13 cellular contexts compared by ENCODE assay signal in genomic region chr14:100038065-100038464, GRCh38. TPM values are rescaled to one million over a fixed set of nuclear protein-coding genes. Genes with fewer than 3 reads are reported as not detected.
DNase-seq lines count a peak whose midpoint lies in the region; ATAC-seq and TF ChIP-seq lines count a peak whose summit lies in the region.
"Had no signal": no experiment of that assay in that cellular context is flagged by ENCODE, and none has a peak within 500 bp of the region (broad histone marks: within the 10 kb centered on the region; RNA-seq: fewer than 3 reads in every experiment).

No MANE protein-coding gene starts in this region.

- in situ Hi-C loops in mammary epithelial cell (cut with MboI; ENCODE audit: low sequenced_read_pairs in 2 of 2), result no loop called here

- intact Hi-C loops in breast epithelium (cut with DNase I; ENCODE audit: low total_unique reads) (no loop called here), mammary epithelial cell (cut with micrococcal nuclease) (no loop called here)

- peak overlapping the region; percentile 30 to 50 for H3K27ac ChIP-seq in breast epithelium
- H3K27ac ChIP-seq in mammary epithelial cell (ENCODE audit: insufficient read depth, low read depth, low read length), result no peak overlapping the region
- H3K27ac ChIP-seq: BLaER1 treated with 17β-estradiol and CSF1 and Interleukin-3, amounts not matched to agents 10 nM and 100 nM had no signal

- H3K9me3 ChIP-seq in breast epithelium (no peaks in the 10 kb centered on the region), mammary epithelial cell (replicated peaks; ENCODE audit: insufficient read depth, low read length) (no peaks in the 10 kb centered on the region)
- H3K9me3 ChIP-seq: BLaER1 treated with 17β-estradiol and CSF1 and Interleukin-3, amounts not matched to agents 10 nM and 100 nM had no signal

- no peak for ATAC-seq in stimulated activated naive CD8-positive, alpha-beta T cell treated with anti-CD3 and anti-CD28 coated beads, Interleukin-15, amount 100 ng/mL, for 72 hours
- ATAC-seq: GM12878, HCT116 had no signal

- peaks cover 0 to under 1% of the 10 kb centered on the region in 2 donors for H3K4me1 ChIP-seq in breast epithelium
- H3K4me1 ChIP-seq in mammary epithelial cell (ENCODE audit: insufficient read depth, low read length), result peaks cover 16% of the 10 kb centered on the region

- H4K20me1 ChIP-seq in mammary epithelial cell (ENCODE audit: insufficient read depth, low read length), result no peaks in the 10 kb centered on the region

- no peaks in the 10 kb centered on the region for H3K27me3 ChIP-seq in breast epithelium
- H3K27me3 ChIP-seq in mammary epithelial cell (ENCODE audit: insufficient read depth, low read length), result no peaks in the 10 kb centered on the region
- H3K27me3 ChIP-seq: BLaER1 treated with 17β-estradiol and CSF1 and Interleukin-3, amounts not matched to agents 10 nM and 100 nM had no signal

- H3K4me3 Mint-ChIP-seq in brain (no peak overlapping the region), mesothelial cell of epicardium (no peak overlapping the region)
- no peak overlapping the region for H3K4me3 Mint-ChIP-seq in stimulated activated naive CD8-positive, alpha-beta T cell treated with anti-CD3 and anti-CD28 coated beads, Interleukin-15, amount 100 ng/mL, for 72 hours
- H3K4me3 Mint-ChIP-seq: CD4-positive, alpha-beta T cell had no signal

- H3K27ac Mint-ChIP-seq in brain (peak overlapping the region in 3 of 5 experiments; percentile 9 to 46 (median 44)), mesothelial cell of epicardium (peak overlapping the region; percentile 54)
- H3K27ac Mint-ChIP-seq in stimulated activated naive CD8-positive, alpha-beta T cell treated with anti-CD3 and anti-CD28 coated beads, Interleukin-15, amount 100 ng/mL, for 72 hours, result no peak overlapping the region
- H3K27ac Mint-ChIP-seq: CD4-positive, alpha-beta T cell had no signal

- dilution Hi-C loops in mammary epithelial cell (cut with HindIII; ENCODE audit: low sequenced_read_pairs), result no loop called here

- peaks cover 8% of the 10 kb centered on the region for H3K79me2 ChIP-seq in mammary epithelial cell (ENCODE audit: insufficient read depth, low read length)

- peaks cover 0 to 2% (median 0%) of the 10 kb centered on the region in 5 experiments for H3K9me3 Mint-ChIP-seq in brain
- no peaks in the 10 kb centered on the region for H3K9me3 Mint-ChIP-seq in mesothelial cell of epicardium
- no peaks in the 10 kb centered on the region for H3K9me3 Mint-ChIP-seq in stimulated activated naive CD8-positive, alpha-beta T cell treated with anti-CD3 and anti-CD28 coated beads, Interleukin-15, amount 100 ng/mL, for 72 hours
- H3K9me3 Mint-ChIP-seq: CD4-positive, alpha-beta T cell had no signal

- no peak for DNase-seq in breast epithelium (ENCODE audit: low spot score in 2 of 2)
- no peak for DNase-seq in mammary epithelial cell
- DNase-seq in mesothelial cell of epicardium (ENCODE audit: low spot score in 2 of 2, unreplicated experiment in 2 of 2), result no peak
- no peak for DNase-seq in central memory CD4-positive, alpha-beta T cell
- DNase-seq in germinal center (ENCODE audit: low spot score), result no peak
- no peak for DNase-seq in stimulated activated naive CD8-positive, alpha-beta T cell treated with anti-CD3 and anti-CD28 coated beads, Interleukin-15, amount 100 ng/mL, for 72 hours
- DNase-seq: 8988T; AML-193; CD4-positive, alpha-beta T cell had no signal

- H3K36me3 Mint-ChIP-seq in brain, result peaks cover 14% of the 10 kb centered on the region
- no peaks in the 10 kb centered on the region for H3K36me3 Mint-ChIP-seq in mesothelial cell of epicardium

- no peaks in the 10 kb centered on the region for H3K36me3 ChIP-seq in breast epithelium
- H3K36me3 ChIP-seq in mammary epithelial cell (ENCODE audit: insufficient read depth, low read length), result no peaks in the 10 kb centered on the region

- WGBS in mammary epithelial cell (ENCODE audit: low coverage, missing lambda C conversion rate), result 98% methylated on average over 5 of the region's 5 CpGs

- peaks cover 59% of the 10 kb centered on the region for H3K4me1 Mint-ChIP-seq in brain
- peaks cover 60% of the 10 kb centered on the region for H3K4me1 Mint-ChIP-seq in mesothelial cell of epicardium
- H3K4me1 Mint-ChIP-seq in stimulated activated naive CD8-positive, alpha-beta T cell treated with anti-CD3 and anti-CD28 coated beads, Interleukin-15, amount 100 ng/mL, for 72 hours, result peaks cover 13% of the 10 kb centered on the region

- H2AFZ ChIP-seq in mammary epithelial cell (ENCODE audit: low read depth, low read length), result no peak overlapping the region

- H3K9ac ChIP-seq in mammary epithelial cell (ENCODE audit: insufficient read depth, low read length), result no peak overlapping the region
- H3K9ac ChIP-seq: BLaER1 treated with 17β-estradiol and CSF1 and Interleukin-3, amounts not matched to agents 10 nM and 100 nM had no signal

- no peak overlapping the region for H3K4me3 ChIP-seq in breast epithelium
- H3K4me3 ChIP-seq in mammary epithelial cell (replicated peaks in 1 of 3; ENCODE audit: insufficient read depth in 1 of 3, low read depth in 2 of 3, low read length in 3 of 3), result no peak overlapping the region
- H3K4me3 ChIP-seq: BLaER1 treated with 17β-estradiol and CSF1 and Interleukin-3, amounts not matched to agents 10 nM and 100 nM; GM12878 had no signal

- CTCF ChIA-PET in mammary epithelial cell (lab: Charles Lee; ENCODE audit: low non-redundant PET), result no interaction called here

- no peak for TF ChIP-seq POLR2A in breast epithelium (IDR thresholded peaks at IDR 0.05)

- TF ChIP-seq CTCF in breast epithelium (IDR thresholded peaks at IDR 0.05) (no peak), mammary epithelial cell (conservative IDR thresholded peaks at IDR 0.05 in 1 of 2, IDR thresholded peaks at IDR 0.05 in 1 of 2; ENCODE audit: extremely low read depth in 1 of 2, insufficient read depth in 1 of 2, low read depth in 1 of 2, low read length in 2 of 2) (no peak), brain (conservative IDR thresholded peaks at IDR 0.05) (no peak), mesothelial cell of epicardium (IDR thresholded peaks at IDR 0.05; ENCODE audit: unreplicated experiment) (no peak)

- H3K4me2 ChIP-seq in mammary epithelial cell (ENCODE audit: insufficient read depth, low read depth, low read length), result no peak overlapping the region
- H3K4me2 ChIP-seq: BLaER1 treated with 17β-estradiol and CSF1 and Interleukin-3, amounts not matched to agents 10 nM and 100 nM had no signal

- H3K27me3 Mint-ChIP-seq in brain (no peaks in the 10 kb centered on the region), mesothelial cell of epicardium (ENCODE audit: low read depth) (no peaks in the 10 kb centered on the region)
- H3K27me3 Mint-ChIP-seq in stimulated activated naive CD8-positive, alpha-beta T cell treated with anti-CD3 and anti-CD28 coated beads, Interleukin-15, amount 100 ng/mL, for 72 hours, result no peaks in the 10 kb centered on the region
- H3K27me3 Mint-ChIP-seq: CD4-positive, alpha-beta T cell had no signal

- BruUV-seq in mammary epithelial cell (replicated peaks; lab: Mats Ljungman, UMichigan), result no TSS peak

RNA-seq across cellular contexts. Expression of gene EVL, which starts 27.2 kb away (rescaled TPM):
- total RNA-seq in breast epithelium, result 100 to 1,000 TPM in 2 of 3 donors, 10 to 100 TPM in 1; 50.7 to 116 (median 107) TPM
- total RNA-seq in mammary epithelial cell, result 10 to 100 TPM; 11.8 to 38.9 TPM
- polyA plus RNA-seq in mammary epithelial cell, result 20.4 TPM
- 31.2 TPM for polyA minus RNA-seq in mammary epithelial cell
- polyA plus RNA-seq in brain (ENCODE audit: insufficient read depth, low read depth, low replicate concordance), result 261 TPM
- total RNA-seq in mesothelial cell of epicardium, result 244 to 250 TPM (median 244 TPM) in 3 replicates

Comparison
In these comparisons a context has a peak if more than half of its experiments do, and no peak if none do; other contexts are left out.
1. H3K27ac Mint-ChIP-seq: peak in brain (3 of 5) and mesothelial cell of epicardium (single experiment); none in stimulated activated naive CD8-positive, alpha-beta T cell treated with anti-CD3 and anti-CD28 coated beads, Interleukin-15, amount 100 ng/mL, for 72 hours (0 of 2).